ENCODE assay signal across 19 cellular contexts in genomic region chr10:128026620-128027281, GRCh38.
DNase-seq lines count a peak whose midpoint lies in the region; ATAC-seq, FAIRE-seq and TF ChIP-seq lines count a peak whose summit lies in the region.
"Had no signal": no experiment of that assay in that cellular context is flagged by ENCODE, and none has a peak within 500 bp of the region (broad histone marks: within the 10 kb centered on the region; RNA-seq: fewer than 3 reads in every experiment).

No MANE protein-coding gene starts in this region.

- peaks cover 8% of the 10 kb centered on the region for H3K27me3 Mint-ChIP-seq in endothelial cell (ENCODE audit: unreplicated experiment)

- no peaks in the 10 kb centered on the region for H3K27me3 ChIP-seq in BLaER1
- H3K27me3 ChIP-seq: vagina had no signal

- no peaks in the 10 kb centered on the region for H3K36me3 ChIP-seq in BLaER1
- H3K36me3 ChIP-seq: vagina had no signal

- H3K9me3 ChIP-seq in BLaER1 = no peaks in the 10 kb centered on the region
- H3K9me3 ChIP-seq: vagina had no signal

- H3K4me3 ChIP-seq in BLaER1 = no peak overlapping the region
- H3K4me3 ChIP-seq: smooth muscle cell, vagina had no signal

- peak overlapping the region; percentile 60; the same call in 1 of the 2 replicates for H3K9ac ChIP-seq in BLaER1

- no peak for FAIRE-seq in D721Med (lab: Jason Lieb, UNC)
- FAIRE-seq: A204.1, endometrium had no signal

- TF ChIP-seq CTCF in endothelial cell (IDR thresholded peaks at IDR 0.05; ENCODE audit: unreplicated experiment) = no peak
- TF ChIP-seq CTCF in D721Med (IDR thresholded peaks at IDR 0.05; ENCODE audit: insufficient read depth, missing control alignments) = no peak

- peak overlapping the region; percentile 76 for H3K27ac ChIP-seq in BLaER1
- H3K27ac ChIP-seq: vagina, VCaP had no signal

- H3K4me3 Mint-ChIP-seq in endothelial cell (ENCODE audit: unreplicated experiment) = peak overlapping the region; percentile 69

- peaks cover 98% of the 10 kb centered on the region for H3K4me1 ChIP-seq in BLaER1
- H3K4me1 ChIP-seq: vagina had no signal

- DNase-seq in activated CD4-positive, CD25-positive, alpha-beta regulatory T cell (lab: John Stamatoyannopoulos, UW) = no peak
- DNase-seq in RPMI8226 = peak; percentile 43
- no peak for DNase-seq in endothelial cell (ENCODE audit: low spot score)
- DNase-seq in D721Med (ENCODE audit: insufficient read length, low spot score) = no peak
- no peak for DNase-seq in hypothalamus (lab: John Stamatoyannopoulos, UW)
- no peak for DNase-seq in occipital lobe (lab: John Stamatoyannopoulos, UW)
- DNase-seq: amniotic stem cell, cerebellar nuclear complex, NCI-H1105 treated with DMSO at 0.1 percent for 48 hours, NCI-H2171, NCI-H774 had no signal

- H3K36me3 Mint-ChIP-seq in endothelial cell (ENCODE audit: low read depth, unreplicated experiment) = peaks cover 18% of the 10 kb centered on the region

- peak overlapping the region; percentile 95 for H3K4me2 ChIP-seq in BLaER1
- H3K4me2 ChIP-seq: smooth muscle cell had no signal

- peak overlapping the region; percentile 65 for H3K27ac Mint-ChIP-seq in endothelial cell (ENCODE audit: unreplicated experiment)

- no peaks in the 10 kb centered on the region for H3K9me3 Mint-ChIP-seq in endothelial cell (ENCODE audit: unreplicated experiment)

- H3K4me1 Mint-ChIP-seq in endothelial cell (ENCODE audit: unreplicated experiment) = peaks cover 46% of the 10 kb centered on the region

- H4K20me1 ChIP-seq in BLaER1 = no peaks in the 10 kb centered on the region

- ATAC-seq in activated CD4-positive, CD25-positive, alpha-beta regulatory T cell treated with anti-CD3 and anti-CD28 coated beads, Interleukin-2, amount 50 U/mL, for 24 hours = peak; percentile 74 to 90
- ATAC-seq: left lobe of liver had no signal
